ENCODE assay signal across 10 cellular contexts in the genomic region with DNA sequence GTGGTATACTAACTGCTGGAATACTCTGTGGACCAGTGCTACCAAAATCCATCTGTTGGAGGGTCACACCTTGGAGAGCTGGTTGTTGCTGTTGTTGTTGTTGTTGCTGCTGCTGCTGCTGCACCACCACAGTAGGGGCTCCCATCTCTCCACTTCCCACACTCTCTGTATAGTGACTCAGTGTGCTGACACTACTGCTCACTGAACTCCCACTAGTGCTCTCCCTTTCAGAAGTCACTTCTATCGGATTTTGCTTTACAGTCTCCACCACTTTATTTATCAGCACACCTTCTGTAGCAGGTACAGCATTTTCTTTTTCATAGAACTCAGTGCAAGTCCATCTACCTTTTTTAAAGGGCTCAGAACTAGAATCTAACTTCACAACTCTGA. TPM values are rescaled to one million over a fixed set of nuclear protein-coding genes. Genes with fewer than 3 reads are reported as not detected.
DNase-seq lines count a peak whose midpoint lies in the region; ATAC-seq and TF ChIP-seq lines count a peak whose summit lies in the region.
"Had no signal": no experiment of that assay in that cellular context is flagged by ENCODE, and none has a peak within 500 bp of the region (broad histone marks: within the 10 kb centered on the region; RNA-seq: fewer than 3 reads in every experiment).

No MANE protein-coding gene starts in this region.

- ATAC-seq in activated T-cell treated with anti-CD3 and anti-CD28 coated beads, Interleukin-2, amount 50 U/mL, for 72 hours (replicated peaks in 1 of 2), result peak in 1 of 2 donors; percentile 13

- no peaks in the 10 kb centered on the region for H3K27me3 ChIP-seq in iPS-18a (ENCODE audit: control insufficient read depth, insufficient read depth, low read length)
- no peaks in the 10 kb centered on the region for H3K27me3 ChIP-seq in stomach

- H3K4me1 ChIP-seq in iPS-18a (ENCODE audit: control insufficient read depth, low read depth, low read length) (peaks cover 40% of the 10 kb centered on the region), stomach (peaks cover 27 to 67% (median 45%) of the 10 kb centered on the region in 4 donors)

- H3K9me3 ChIP-seq in iPS-18a (ENCODE audit: control insufficient read depth, low read depth, low read length) (no peaks in the 10 kb centered on the region), stomach (no peaks in the 10 kb centered on the region)

- H3K36me3 ChIP-seq in iPS-18a (ENCODE audit: control insufficient read depth, low read depth, low read length), result peaks cover 6% of the 10 kb centered on the region
- no peaks in the 10 kb centered on the region for H3K36me3 ChIP-seq in stomach

- peak in 1 of 2 donors; percentile 8 for DNase-seq in activated T-cell treated with anti-CD3 and anti-CD28 coated beads, Interleukin-2, amount 50 U/mL, for 72 hours
- DNase-seq in activated T-cell treated with anti-CD3 and anti-CD28 coated beads, Interleukin-2, amount 50 U/mL, for 1 hour, result no peak
- no peak for DNase-seq in activated T-helper 1 cell treated with anti-CD3 and anti-CD28 coated beads, Interleukin-12 subunit alpha, Interleukin-12 subunit beta, Interleukin-2, Interleukin-4 antibody, amounts not matched to agents 30 ng/mL and 10 ng/mL and 1 ng/mL, durations not matched to agents 14 hours and 24 hours and 36 hours (ENCODE audit: low spot score)
- no peak for DNase-seq in stomach
- DNase-seq in activated CD4-positive, alpha-beta T cell treated with anti-CD3 and anti-CD28 coated beads for 1 hour, result no peak
- no peak for DNase-seq in T-helper 2 cell treated with Interferon-gamma antibody and Interleukin-4, amounts not matched to agents 5 μg/mL and 100 μg/mL, for 36 hours (ENCODE audit: low spot score)
- DNase-seq in NAMALWA (ENCODE audit: low spot score), result no peak
- DNase-seq: activated CD4-positive, alpha-beta T cell treated with anti-CD3 and anti-CD28 coated beads, Interleukin-2, amount 50 U/mL, for 1 hour; central memory CD4-positive, alpha-beta T cell had no signal

- peak overlapping the region; percentile 93 to 94 for H3K4me3 Mint-ChIP-seq in activated T-cell treated with anti-CD3 and anti-CD28 coated beads, Interleukin-2, amount 50 U/mL, for 72 hours
- peak overlapping the region; percentile 37 for H3K4me3 Mint-ChIP-seq in activated T-helper 1 cell treated with anti-CD3 and anti-CD28 coated beads, Interleukin-12 subunit alpha, Interleukin-12 subunit beta, Interleukin-2, Interleukin-4 antibody, amounts not matched to agents 30 ng/mL and 10 ng/mL and 1 ng/mL, durations not matched to agents 14 hours and 24 hours and 36 hours
- no peak overlapping the region for H3K4me3 Mint-ChIP-seq in T-helper 2 cell treated with Interferon-gamma antibody and Interleukin-4, amounts not matched to agents 5 μg/mL and 100 μg/mL, for 36 hours

- H3K9ac ChIP-seq in iPS-18a (ENCODE audit: low read length), result no peak overlapping the region

- peaks cover 10% of the 10 kb centered on the region for H3K27me3 Mint-ChIP-seq in activated T-cell treated with anti-CD3 and anti-CD28 coated beads, Interleukin-2, amount 50 U/mL, for 72 hours (ENCODE audit: low read depth)
- H3K27me3 Mint-ChIP-seq in activated T-helper 1 cell treated with anti-CD3 and anti-CD28 coated beads, Interleukin-12 subunit alpha, Interleukin-12 subunit beta, Interleukin-2, Interleukin-4 antibody, amounts not matched to agents 30 ng/mL and 10 ng/mL and 1 ng/mL, durations not matched to agents 14 hours and 24 hours and 36 hours (ENCODE audit: insufficient read depth), result peaks cover 36% of the 10 kb centered on the region
- H3K27me3 Mint-ChIP-seq in T-helper 2 cell treated with Interferon-gamma antibody and Interleukin-4, amounts not matched to agents 5 μg/mL and 100 μg/mL, for 36 hours (ENCODE audit: low read depth), result peaks cover 49% of the 10 kb centered on the region

- TF ChIP-seq POLR2A in stomach (IDR thresholded peaks at IDR 0.05), result no peak

- H3K4me3 ChIP-seq in iPS-18a (ENCODE audit: low read length), result peak overlapping the region; percentile 85
- peak overlapping the region; percentile 87 to 95 (median 94) for H3K4me3 ChIP-seq in stomach

- no peak for TF ChIP-seq EP300 in stomach (IDR thresholded peaks at IDR 0.05)

- WGBS in stomach, 5 donors, result 26 to 55% (median 36%) methylated on average over 1 of the region's 1 CpG

- peaks cover 0 to 4% of the 10 kb centered on the region in 2 donors for H3K36me3 Mint-ChIP-seq in activated T-cell treated with anti-CD3 and anti-CD28 coated beads, Interleukin-2, amount 50 U/mL, for 72 hours (ENCODE audit: insufficient read depth in 2 of 2)
- peaks cover 12% of the 10 kb centered on the region for H3K36me3 Mint-ChIP-seq in activated T-helper 1 cell treated with anti-CD3 and anti-CD28 coated beads, Interleukin-12 subunit alpha, Interleukin-12 subunit beta, Interleukin-2, Interleukin-4 antibody, amounts not matched to agents 30 ng/mL and 10 ng/mL and 1 ng/mL, durations not matched to agents 14 hours and 24 hours and 36 hours (ENCODE audit: low read depth)
- H3K36me3 Mint-ChIP-seq in T-helper 2 cell treated with Interferon-gamma antibody and Interleukin-4, amounts not matched to agents 5 μg/mL and 100 μg/mL, for 36 hours (ENCODE audit: low read depth), result peaks cover 4% of the 10 kb centered on the region

- no peak for TF ChIP-seq CTCF in stomach (IDR thresholded peaks at IDR 0.05)

- intact Hi-C loops in activated T-helper 1 cell treated with anti-CD3 and anti-CD28 coated beads, Interleukin-12 subunit alpha, Interleukin-12 subunit beta, Interleukin-2, Interleukin-4 antibody, amounts not matched to agents 30 ng/mL and 10 ng/mL and 1 ng/mL, durations not matched to agents 14 hours and 24 hours and 36 hours (cut with micrococcal nuclease), result loop anchor here (5.0 to 10.0 kb wide), 4 partner anchors 52 to 1600 kb away; partner anchors contain the start of gene EPSTI1
- intact Hi-C loops in stomach (cut with DNase I; ENCODE audit: low total_unique reads), result no loop called here

- H3K4me1 Mint-ChIP-seq in activated T-cell treated with anti-CD3 and anti-CD28 coated beads, Interleukin-2, amount 50 U/mL, for 72 hours (ENCODE audit: low read depth), result peaks cover 44% of the 10 kb centered on the region
- peaks cover 40% of the 10 kb centered on the region for H3K4me1 Mint-ChIP-seq in activated T-helper 1 cell treated with anti-CD3 and anti-CD28 coated beads, Interleukin-12 subunit alpha, Interleukin-12 subunit beta, Interleukin-2, Interleukin-4 antibody, amounts not matched to agents 30 ng/mL and 10 ng/mL and 1 ng/mL, durations not matched to agents 14 hours and 24 hours and 36 hours (ENCODE audit: low read depth)
- peaks cover 16% of the 10 kb centered on the region for H3K4me1 Mint-ChIP-seq in T-helper 2 cell treated with Interferon-gamma antibody and Interleukin-4, amounts not matched to agents 5 μg/mL and 100 μg/mL, for 36 hours (ENCODE audit: low read depth)

- H3K27ac Mint-ChIP-seq in activated T-cell treated with anti-CD3 and anti-CD28 coated beads, Interleukin-2, amount 50 U/mL, for 72 hours, result no peak overlapping the region
- H3K27ac Mint-ChIP-seq in activated T-helper 1 cell treated with anti-CD3 and anti-CD28 coated beads, Interleukin-12 subunit alpha, Interleukin-12 subunit beta, Interleukin-2, Interleukin-4 antibody, amounts not matched to agents 30 ng/mL and 10 ng/mL and 1 ng/mL, durations not matched to agents 14 hours and 24 hours and 36 hours, result no peak overlapping the region
- H3K27ac Mint-ChIP-seq in T-helper 2 cell treated with Interferon-gamma antibody and Interleukin-4, amounts not matched to agents 5 μg/mL and 100 μg/mL, for 36 hours, result no peak overlapping the region

- no peaks in the 10 kb centered on the region for H3K9me3 Mint-ChIP-seq in activated T-cell treated with anti-CD3 and anti-CD28 coated beads, Interleukin-2, amount 50 U/mL, for 72 hours
- no peaks in the 10 kb centered on the region for H3K9me3 Mint-ChIP-seq in activated T-helper 1 cell treated with anti-CD3 and anti-CD28 coated beads, Interleukin-12 subunit alpha, Interleukin-12 subunit beta, Interleukin-2, Interleukin-4 antibody, amounts not matched to agents 30 ng/mL and 10 ng/mL and 1 ng/mL, durations not matched to agents 14 hours and 24 hours and 36 hours
- no peaks in the 10 kb centered on the region for H3K9me3 Mint-ChIP-seq in T-helper 2 cell treated with Interferon-gamma antibody and Interleukin-4, amounts not matched to agents 5 μg/mL and 100 μg/mL, for 36 hours

- H3K27ac ChIP-seq in iPS-18a (ENCODE audit: low read length), result no peak overlapping the region
- H3K27ac ChIP-seq in stomach, result peak overlapping the region in 3 of 5 donors; percentile 32 to 96 (median 69)

RNA-seq across cellular contexts. Expression of gene TSC22D1, which starts 1.7 kb away (rescaled TPM):
- 10 to 100 TPM; 11.8 to 20.3 TPM for total RNA-seq in activated T-cell treated with anti-CD3 and anti-CD28 coated beads, Interleukin-2, amount 50 U/mL, for 72 hours
- total RNA-seq in activated T-helper 1 cell treated with anti-CD3 and anti-CD28 coated beads, Interleukin-12 subunit alpha, Interleukin-12 subunit beta, Interleukin-2, Interleukin-4 antibody, amounts not matched to agents 30 ng/mL and 10 ng/mL and 1 ng/mL, durations not matched to agents 14 hours and 24 hours and 36 hours, result 5.3 and 6.9 TPM in 2 replicates
- 100 to 1,000 TPM in 3 of 5 donors, 10 to 100 TPM in 2; 26.1 to 195 (median 127) TPM for total RNA-seq in stomach
- polyA plus RNA-seq in stomach, result 100 to 1,000 TPM in 2 of 3 donors, 10 to 100 TPM in 1; 83.9 to 115 (median 107) TPM
